ENCODE assay signal across 1 cellular context in genomic region chr7:41731486-41732278, GRCh38.
TF ChIP-seq lines count a peak whose summit lies in the region.

No MANE protein-coding gene starts in this region.

TF ChIP-seq in WTC11, 78 proteins besides CTCF, POLR2A, EP300 and RAD21 (continued from another document):
- no peak for TF ChIP-seq ERG (CRISPR knock-in tag; IDR thresholded peaks at IDR 0.05)
- TF ChIP-seq ZNF671 (CRISPR knock-in tag; IDR thresholded peaks at IDR 0.05), result no peak
- no peak for TF ChIP-seq CREM (CRISPR knock-in tag; IDR thresholded peaks at IDR 0.05)
